8 cellular contexts compared by ENCODE assay signal in the genomic region with DNA sequence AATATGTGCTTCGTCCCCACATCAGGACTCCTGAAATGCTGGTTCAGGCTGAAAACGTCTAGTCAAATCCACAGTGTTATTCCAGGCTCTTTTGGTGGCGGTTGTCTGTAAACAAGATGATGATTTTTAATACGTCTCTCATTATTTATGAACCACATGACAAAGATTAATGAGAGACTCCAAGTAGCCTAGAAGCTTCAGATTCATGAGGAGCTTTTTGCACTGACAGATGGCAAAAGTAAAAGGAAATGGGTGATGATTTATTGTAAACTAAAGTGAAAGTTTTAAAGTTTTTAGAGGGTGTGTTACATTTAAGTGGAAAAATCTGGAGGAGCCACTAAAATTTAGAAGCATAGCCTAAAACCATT.
A peak's percentile ranks its signal among the peaks of the same experiment; 100 is the strongest.
DNase-seq lines count a peak whose midpoint lies in the region; ATAC-seq and TF ChIP-seq lines count a peak whose summit lies in the region.

No MANE protein-coding gene starts in this region.

- in situ Hi-C loops in astrocyte of the cerebellum (cut with HindIII; ENCODE audit: low sequenced_read_pairs), result loop anchor here (5.0 kb wide), 1 partner anchor 78 kb away; no protein-coding TSS in a partner anchor

- H3K4me1 Mint-ChIP-seq in activated naive CD4-positive, alpha-beta T cell treated with anti-CD3 and anti-CD28 coated beads, Interleukin-2, amount 50 U/mL, for 24 hours, result peaks cover 78% of the 10 kb centered on the region
- peaks cover 47% of the 10 kb centered on the region for H3K4me1 Mint-ChIP-seq in memory B cell

- TF ChIP-seq CTCF in astrocyte of the cerebellum (IDR thresholded peaks at IDR 0.05; ENCODE audit: low read depth, low read length, missing control alignments), result no peak
- no peak for TF ChIP-seq CTCF in upper lobe of right lung (IDR thresholded peaks at IDR 0.05)

- intact Hi-C loops in upper lobe of right lung (cut with DNase I), result no loop called here

- peak overlapping the region; percentile 11 for H3K4me3 ChIP-seq in astrocyte of the cerebellum (ENCODE audit: low read depth, low read length)
- peak overlapping the region; percentile 43 for H3K4me3 ChIP-seq in upper lobe of right lung

- peak overlapping the region; percentile 79 for H3K27ac ChIP-seq in upper lobe of right lung

- no peaks in the 10 kb centered on the region for H3K9me3 ChIP-seq in upper lobe of right lung

- no peak for DNase-seq in activated naive CD4-positive, alpha-beta T cell (lab: John Stamatoyannopoulos, UW)
- no peak for DNase-seq in astrocyte of the cerebellum (ENCODE audit: low read depth)
- DNase-seq in memory B cell (ENCODE audit: low spot score in 2 of 2), result no peak
- no peak for DNase-seq in upper lobe of right lung
- no peak for DNase-seq in effector CD8-positive, alpha-beta T cell (lab: John Stamatoyannopoulos, UW)
- no peak for DNase-seq in activated CD4-positive, alpha-beta T cell treated with anti-CD3 and anti-CD28 coated beads for 48 hours

- no peaks in the 10 kb centered on the region for H3K9me3 Mint-ChIP-seq in activated naive CD4-positive, alpha-beta T cell treated with anti-CD3 and anti-CD28 coated beads, Interleukin-2, amount 50 U/mL, for 24 hours
- H3K9me3 Mint-ChIP-seq in memory B cell, result no peaks in the 10 kb centered on the region

- H3K27me3 ChIP-seq in upper lobe of right lung, result no peaks in the 10 kb centered on the region

- H3K27ac Mint-ChIP-seq in activated naive CD4-positive, alpha-beta T cell treated with anti-CD3 and anti-CD28 coated beads, Interleukin-2, amount 50 U/mL, for 24 hours, result peak overlapping the region; percentile 98
- H3K27ac Mint-ChIP-seq in memory B cell, result peak overlapping the region; percentile 58

- no peaks in the 10 kb centered on the region for H3K27me3 Mint-ChIP-seq in activated naive CD4-positive, alpha-beta T cell treated with anti-CD3 and anti-CD28 coated beads, Interleukin-2, amount 50 U/mL, for 24 hours
- no peaks in the 10 kb centered on the region for H3K27me3 Mint-ChIP-seq in memory B cell

- no peaks in the 10 kb centered on the region for H3K36me3 ChIP-seq in upper lobe of right lung

- no peak for ATAC-seq in memory B cell (ENCODE audit: low read depth)
- no peak for ATAC-seq in upper lobe of right lung
- no peak for ATAC-seq in GM21360 (IDR thresholded peaks at IDR 0.05; ENCODE audit: unreplicated experiment)

- H3K36me3 Mint-ChIP-seq in activated naive CD4-positive, alpha-beta T cell treated with anti-CD3 and anti-CD28 coated beads, Interleukin-2, amount 50 U/mL, for 24 hours, result peaks cover 5% of the 10 kb centered on the region
- peaks cover 12% of the 10 kb centered on the region for H3K36me3 Mint-ChIP-seq in memory B cell

- peak overlapping the region; percentile 90 for H3K4me3 Mint-ChIP-seq in activated naive CD4-positive, alpha-beta T cell treated with anti-CD3 and anti-CD28 coated beads, Interleukin-2, amount 50 U/mL, for 24 hours
- H3K4me3 Mint-ChIP-seq in memory B cell, result peak overlapping the region; percentile 67

- H3K4me1 ChIP-seq in upper lobe of right lung, result peaks cover 17% of the 10 kb centered on the region
